In genomic region chr17:76866774-76867577, GRCh38 we compare ENCODE assay signal across 13 cellular contexts. TPM values are rescaled to one million over a fixed set of nuclear protein-coding genes. Genes with fewer than 3 reads are reported as not detected.
DNase-seq lines count a peak whose midpoint lies in the region; ATAC-seq and TF ChIP-seq lines count a peak whose summit lies in the region.
"Had no signal": no experiment of that assay in that cellular context is flagged by ENCODE, and none has a peak within 500 bp of the region (broad histone marks: within the 10 kb centered on the region; RNA-seq: fewer than 3 reads in every experiment).

No MANE protein-coding gene starts in this region.

- peaks cover 51% of the 10 kb centered on the region for H3K27me3 Mint-ChIP-seq in progenitor cell of endocrine pancreas

- no peaks in the 10 kb centered on the region for H3K9me3 ChIP-seq in PC-3 (ENCODE audit: low read length)
- H3K9me3 ChIP-seq: colonic mucosa, lower lobe of right lung, upper lobe of left lung had no signal

- no TSS peak for BruUV-seq in PC-3 (replicated peaks; lab: Mats Ljungman, UMichigan)

- POLR2A ChIA-PET in PC-3 (lab: Charles Lee; ENCODE audit: unreplicated experiment) = no interaction called here

- no peaks in the 10 kb centered on the region for H3K9me3 Mint-ChIP-seq in progenitor cell of endocrine pancreas (ENCODE audit: low read depth)

- H3K4me3 ChIP-seq in PC-3 (ENCODE audit: low read length) (peak overlapping the region; percentile 63; the same call in 1 of the 2 replicates), epithelial cell of esophagus (ENCODE audit: low read length) (no peak overlapping the region)
- H3K4me3 ChIP-seq: colonic mucosa, lower lobe of right lung had no signal

- peak overlapping the region; percentile 71 for H3K4me3 Mint-ChIP-seq in progenitor cell of endocrine pancreas (ENCODE audit: low read depth)

- CTCF ChIA-PET in PC-3 (lab: Charles Lee) = interaction anchor here (0.6 to 2.2 kb wide), 4 partner anchors 128 to 388 kb away, joined by 4 to 36 read pairs (median 6); no protein-coding TSS in a partner anchor

- no peaks in the 10 kb centered on the region for H3K9me2 ChIP-seq in PC-3 (replicated peaks; ENCODE audit: low read length)

- peak; percentile 5 for DNase-seq in NCI-H1694 treated with DMSO at 0.1 percent for 48 hours (lab: John Stamatoyannopoulos, UW)
- no peak for DNase-seq in NCI-H1694 (lab: John Stamatoyannopoulos, UW)
- DNase-seq in PC-3 = peak; percentile 79
- peak; percentile 67 for DNase-seq in epithelial cell of esophagus (ENCODE audit: low read depth)
- DNase-seq in progenitor cell of endocrine pancreas (ENCODE audit: low spot score, unreplicated experiment) = no peak
- no peak for DNase-seq in NCI-H2107 treated with DMSO at 0.1 percent for 48 hours (lab: John Stamatoyannopoulos, UW; ENCODE audit: unreplicated experiment)
- DNase-seq in NK-92 treated with Interleukin-12 subunit alpha and Interleukin-12 subunit beta, amount 100 ng/mL, for 24 hours (lab: John Stamatoyannopoulos, UW) = no peak
- DNase-seq: activated CD4-positive, CD25-positive, alpha-beta regulatory T cell; colonic mucosa; lower lobe of right lung; NCI-H1436 treated with DMSO at 0.1 percent for 48 hours had no signal

- intact Hi-C loops in PC-3 (cut with micrococcal nuclease) = loop anchor here (1.0 to 5.0 kb wide), 3 partner anchors 75 to 189 kb away; no protein-coding TSS in a partner anchor

- H3K27ac Mint-ChIP-seq in progenitor cell of endocrine pancreas = no peak overlapping the region

- TF ChIP-seq CTCF in PC-3 (conservative IDR thresholded peaks at IDR 0.05; ENCODE audit: low read depth, low read length) (no peak), epithelial cell of esophagus (IDR thresholded peaks at IDR 0.05; ENCODE audit: insufficient read depth, low read depth, low read length, missing control alignments) (no peak), progenitor cell of endocrine pancreas (IDR thresholded peaks at IDR 0.05; ENCODE audit: unreplicated experiment) (no peak)

- H3K27ac ChIP-seq in PC-3 (ENCODE audit: low read length) = peak overlapping the region; percentile 33
- H3K27ac ChIP-seq: colonic mucosa, lower lobe of right lung had no signal

- H3K9ac ChIP-seq in PC-3 (ENCODE audit: low read length) = no peak overlapping the region

- H4K20me1 ChIP-seq in PC-3 (ENCODE audit: low read length) = no peaks in the 10 kb centered on the region

- H3K79me2 ChIP-seq in PC-3 (ENCODE audit: low read length) = peaks cover 4% of the 10 kb centered on the region; the same call in 1 of the 2 replicates

- H3K4me1 Mint-ChIP-seq in progenitor cell of endocrine pancreas (ENCODE audit: low read depth) = peaks cover 3% of the 10 kb centered on the region

- peaks cover 34% of the 10 kb centered on the region for H3K4me1 ChIP-seq in PC-3 (ENCODE audit: insufficient read depth, low read length)
- H3K4me1 ChIP-seq: colonic mucosa had no signal

- peak overlapping the region; percentile 97 for H3K4me2 ChIP-seq in PC-3 (ENCODE audit: low read length)

- no peaks in the 10 kb centered on the region for H3K27me3 ChIP-seq in PC-3 (ENCODE audit: low read length)

- peak overlapping the region; percentile 95 for H2AFZ ChIP-seq in PC-3 (ENCODE audit: low read length)

- no peaks in the 10 kb centered on the region for H3K36me3 Mint-ChIP-seq in progenitor cell of endocrine pancreas (ENCODE audit: insufficient read depth)

- H3K36me3 ChIP-seq in PC-3 (ENCODE audit: low read depth, low read length) = no peaks in the 10 kb centered on the region
- H3K36me3 ChIP-seq: colonic mucosa, lower lobe of right lung, upper lobe of left lung had no signal

- ATAC-seq in PC-3 = peak; percentile 52
- ATAC-seq in GM19455 (IDR thresholded peaks at IDR 0.05; ENCODE audit: unreplicated experiment) = no peak
- ATAC-seq: lower lobe of right lung had no signal

- no peaks in the 10 kb centered on the region for H3F3A ChIP-seq in PC-3 (ENCODE audit: low read length, unreplicated experiment)

RNA-seq across cellular contexts. Expression of gene MGAT5B, which starts 1.2 kb away (rescaled TPM):
- total RNA-seq in PC-3 (2014; rRNA removed) (4.9 and 10.3 TPM in 2 replicates), progenitor cell of endocrine pancreas (2.8 and 4.6 TPM in 2 replicates)

Comparison
In these comparisons a context has a peak if more than half of its experiments do, and no peak if none do; other contexts are left out.
1. DNase-seq: peak in NCI-H1694 treated with DMSO at 0.1 percent for 48 hours (single experiment), PC-3 (single experiment) and epithelial cell of esophagus (single experiment); none in NCI-H1694 (single experiment), progenitor cell of endocrine pancreas (single experiment), NCI-H2107 treated with DMSO at 0.1 percent for 48 hours (single experiment) and NK-92 treated with Interleukin-12 subunit alpha and Interleukin-12 subunit beta, amount 100 ng/mL, for 24 hours (single experiment).